Comparison of ENCODE assay signal across 16 cellular contexts in genomic region chr4:169282429-169283113, GRCh38. TPM values are rescaled to one million over a fixed set of nuclear protein-coding genes. Genes with fewer than 3 reads are reported as not detected.
DNase-seq lines count a peak whose midpoint lies in the region; ATAC-seq and TF ChIP-seq lines count a peak whose summit lies in the region.
"Had no signal": no experiment of that assay in that cellular context is flagged by ENCODE, and none has a peak within 500 bp of the region (broad histone marks: within the 10 kb centered on the region; RNA-seq: fewer than 3 reads in every experiment).

No MANE protein-coding gene starts in this region.

- H3K36me3 ChIP-seq in smooth muscle cell (ENCODE audit: low read depth), result no peaks in the 10 kb centered on the region
- H3K36me3 ChIP-seq: adrenal gland; BLaER1 treated with 17β-estradiol and CSF1 and Interleukin-3, amounts not matched to agents 10 nM and 100 nM had no signal

- H3K4me1 Mint-ChIP-seq in endothelial cell (ENCODE audit: unreplicated experiment), result no peaks in the 10 kb centered on the region
- peaks cover 10% of the 10 kb centered on the region for H3K4me1 Mint-ChIP-seq in mesothelial cell of epicardium
- H3K4me1 Mint-ChIP-seq: central memory CD8-positive, alpha-beta T cell; T-cell had no signal

- H2AFZ ChIP-seq in smooth muscle cell (ENCODE audit: low read depth), result no peak overlapping the region

- TF ChIP-seq CTCF in fibroblast of pulmonary artery (IDR thresholded peaks at IDR 0.05; ENCODE audit: low read length, missing control alignments) (no peak), smooth muscle cell (IDR thresholded peaks at IDR 0.05; ENCODE audit: borderline replicate concordance, insufficient read depth, poor library complexity, severe bottlenecking) (no peak), endothelial cell (IDR thresholded peaks at IDR 0.05; ENCODE audit: unreplicated experiment) (no peak), mesothelial cell of epicardium (IDR thresholded peaks at IDR 0.05; ENCODE audit: unreplicated experiment) (no peak)

- no peaks in the 10 kb centered on the region for H3K9me3 ChIP-seq in smooth muscle cell (replicated peaks; ENCODE audit: low read depth)
- H3K9me3 ChIP-seq: adrenal gland had no signal

- peak overlapping the region; percentile 12 for H3K4me2 ChIP-seq in smooth muscle cell
- H3K4me2 ChIP-seq: BLaER1 treated with 17β-estradiol and CSF1 and Interleukin-3, amounts not matched to agents 10 nM and 100 nM had no signal

- peak; percentile 68 for DNase-seq in HS-5 (ENCODE audit: low read depth)
- peak; percentile 26 for DNase-seq in fibroblast of pulmonary artery (ENCODE audit: low read depth)
- DNase-seq in smooth muscle cell (lab: John Stamatoyannopoulos, UW; ENCODE audit: unreplicated experiment), result no peak
- DNase-seq in endothelial cell (ENCODE audit: low spot score), result no peak
- no peak for DNase-seq in mesothelial cell of epicardium (ENCODE audit: low spot score in 2 of 2, unreplicated experiment in 2 of 2)
- no peak for DNase-seq in UCSD-AML1 (lab: John Stamatoyannopoulos, UW; ENCODE audit: unreplicated experiment)
- DNase-seq: activated B cell treated with CpG ODN at 0.5 μM for 24 hours; adrenal gland; effector CD8-positive, alpha-beta T cell; left ventricle myocardium superior; NCI-H1436; T-cell had no signal

- H3K4me3 ChIP-seq in fibroblast of pulmonary artery (replicated peaks; ENCODE audit: low read depth, low read length) (no peak overlapping the region), smooth muscle cell (no peak overlapping the region)
- H3K4me3 ChIP-seq: adrenal gland; BLaER1 treated with 17β-estradiol and CSF1 and Interleukin-3, amounts not matched to agents 10 nM and 100 nM had no signal

- no peak overlapping the region for H3K4me3 Mint-ChIP-seq in endothelial cell (ENCODE audit: unreplicated experiment)
- no peak overlapping the region for H3K4me3 Mint-ChIP-seq in mesothelial cell of epicardium
- H3K4me3 Mint-ChIP-seq: activated B cell treated with CpG ODN at 0.5 μM for 24 hours; central memory CD8-positive, alpha-beta T cell; T-cell had no signal

- H3K4me1 ChIP-seq in smooth muscle cell (ENCODE audit: low read depth), result no peaks in the 10 kb centered on the region
- H3K4me1 ChIP-seq: adrenal gland had no signal

- H3K27me3 Mint-ChIP-seq in endothelial cell (ENCODE audit: unreplicated experiment), result no peaks in the 10 kb centered on the region
- no peaks in the 10 kb centered on the region for H3K27me3 Mint-ChIP-seq in mesothelial cell of epicardium (ENCODE audit: low read depth)
- H3K27me3 Mint-ChIP-seq: activated B cell treated with CpG ODN at 0.5 μM for 24 hours had no signal

- 92% methylated on average over 2 of the region's 2 CpGs for WGBS in smooth muscle cell (ENCODE audit: low lambda C conversion rate)

- H3K27me3 ChIP-seq in smooth muscle cell (ENCODE audit: low read depth), result no peaks in the 10 kb centered on the region
- H3K27me3 ChIP-seq: adrenal gland; BLaER1 treated with 17β-estradiol and CSF1 and Interleukin-3, amounts not matched to agents 10 nM and 100 nM had no signal

- H4K20me1 ChIP-seq in smooth muscle cell (ENCODE audit: low read depth), result no peaks in the 10 kb centered on the region
- H4K20me1 ChIP-seq: BLaER1 treated with 17β-estradiol and CSF1 and Interleukin-3, amounts not matched to agents 10 nM and 100 nM had no signal

- no peak overlapping the region for H3K9ac ChIP-seq in smooth muscle cell (ENCODE audit: low read depth)
- H3K9ac ChIP-seq: BLaER1 treated with 17β-estradiol and CSF1 and Interleukin-3, amounts not matched to agents 10 nM and 100 nM had no signal

- H3F3A ChIP-seq in smooth muscle cell (ENCODE audit: low read depth), result no peaks in the 10 kb centered on the region

- peak overlapping the region; percentile 49 for H3K27ac ChIP-seq in smooth muscle cell (ENCODE audit: low read depth)
- H3K27ac ChIP-seq: adrenal gland; BLaER1 treated with 17β-estradiol and CSF1 and Interleukin-3, amounts not matched to agents 10 nM and 100 nM had no signal

- H3K36me3 Mint-ChIP-seq in endothelial cell (ENCODE audit: low read depth, unreplicated experiment), result no peaks in the 10 kb centered on the region
- no peaks in the 10 kb centered on the region for H3K36me3 Mint-ChIP-seq in mesothelial cell of epicardium
- H3K36me3 Mint-ChIP-seq: T-cell had no signal

- no peak overlapping the region for H3K27ac Mint-ChIP-seq in endothelial cell (ENCODE audit: unreplicated experiment)
- H3K27ac Mint-ChIP-seq in mesothelial cell of epicardium, result no peak overlapping the region
- H3K27ac Mint-ChIP-seq: activated B cell treated with CpG ODN at 0.5 μM for 24 hours, T-cell had no signal

- no peaks in the 10 kb centered on the region for H3K79me2 ChIP-seq in smooth muscle cell (ENCODE audit: low read depth)

- H3K9me3 Mint-ChIP-seq in endothelial cell (ENCODE audit: unreplicated experiment), result no peaks in the 10 kb centered on the region
- no peaks in the 10 kb centered on the region for H3K9me3 Mint-ChIP-seq in mesothelial cell of epicardium
- H3K9me3 Mint-ChIP-seq: central memory CD8-positive, alpha-beta T cell; T-cell had no signal

- ATAC-seq in SK-N-SH treated with all-trans-retinoic acid at 6 μM for 48 hours, result peak; percentile 71
- ATAC-seq: HCT116, left ventricle myocardium superior, T-cell had no signal

TF ChIP-seq in SK-N-SH treated with all-trans-retinoic acid at 6 μM for 48 hours, 23 proteins besides CTCF, POLR2A, EP300 and RAD21 (continues in another document):
- no peak for TF ChIP-seq BACH2 (CRISPR knock-in tag; IDR thresholded peaks at IDR 0.05; ENCODE audit: borderline replicate concordance)
- TF ChIP-seq ZFP30 (CRISPR knock-in tag; IDR thresholded peaks at IDR 0.05), result no peak
- TF ChIP-seq ZFP3 (CRISPR knock-in tag; IDR thresholded peaks at IDR 0.05), result no peak
- no peak for TF ChIP-seq GLIS3 (CRISPR knock-in tag; IDR thresholded peaks at IDR 0.05)
- no peak for TF ChIP-seq PATZ1 (CRISPR knock-in tag; IDR thresholded peaks at IDR 0.05; ENCODE audit: borderline replicate concordance)
- TF ChIP-seq RARB (CRISPR knock-in tag; IDR thresholded peaks at IDR 0.05), result no peak
- no peak for TF ChIP-seq ESRRG (CRISPR knock-in tag; IDR thresholded peaks at IDR 0.05)
- TF ChIP-seq CREB5 (CRISPR knock-in tag; IDR thresholded peaks at IDR 0.05; ENCODE audit: low read depth), result no peak
- TF ChIP-seq ZC3H10 (CRISPR knock-in tag; IDR thresholded peaks at IDR 0.05), result no peak
- TF ChIP-seq CSDC2 (CRISPR knock-in tag; IDR thresholded peaks at IDR 0.05), result no peak
- no peak for TF ChIP-seq SNAI2 (CRISPR knock-in tag; IDR thresholded peaks at IDR 0.05)
- no peak for TF ChIP-seq ARNTL (CRISPR knock-in tag; IDR thresholded peaks at IDR 0.05; ENCODE audit: borderline replicate concordance, low read depth)
- no peak for TF ChIP-seq TCF4 (CRISPR knock-in tag; IDR thresholded peaks at IDR 0.05; ENCODE audit: borderline replicate concordance)
- no peak for TF ChIP-seq CSRNP3 (CRISPR knock-in tag; IDR thresholded peaks at IDR 0.05)
- no peak for TF ChIP-seq OSR1 (CRISPR knock-in tag; IDR thresholded peaks at IDR 0.05)

RNA-seq across cellular contexts. Expression of gene SH3RF1, which starts 11.8 kb away (rescaled TPM):
- total RNA-seq in smooth muscle cell, result 5.2 and 10.2 TPM in 2 replicates
- polyA plus RNA-seq in smooth muscle cell, result 9.4 and 17.9 TPM in 2 replicates
- total RNA-seq in endothelial cell (ENCODE audit: unreplicated experiment), result 23.5 TPM
- total RNA-seq in mesothelial cell of epicardium, result 18.1 to 20.3 TPM (median 19.6 TPM) in 3 replicates

Comparison
In these comparisons a context has a peak if more than half of its experiments do, and no peak if none do; other contexts are left out.
1. DNase-seq: peak in HS-5 (single experiment) and fibroblast of pulmonary artery (single experiment); none in smooth muscle cell (single experiment), endothelial cell (single experiment), mesothelial cell of epicardium (0 of 2) and UCSD-AML1 (single experiment).